ENCODE assay signal across 1 cellular context in the genomic region with DNA sequence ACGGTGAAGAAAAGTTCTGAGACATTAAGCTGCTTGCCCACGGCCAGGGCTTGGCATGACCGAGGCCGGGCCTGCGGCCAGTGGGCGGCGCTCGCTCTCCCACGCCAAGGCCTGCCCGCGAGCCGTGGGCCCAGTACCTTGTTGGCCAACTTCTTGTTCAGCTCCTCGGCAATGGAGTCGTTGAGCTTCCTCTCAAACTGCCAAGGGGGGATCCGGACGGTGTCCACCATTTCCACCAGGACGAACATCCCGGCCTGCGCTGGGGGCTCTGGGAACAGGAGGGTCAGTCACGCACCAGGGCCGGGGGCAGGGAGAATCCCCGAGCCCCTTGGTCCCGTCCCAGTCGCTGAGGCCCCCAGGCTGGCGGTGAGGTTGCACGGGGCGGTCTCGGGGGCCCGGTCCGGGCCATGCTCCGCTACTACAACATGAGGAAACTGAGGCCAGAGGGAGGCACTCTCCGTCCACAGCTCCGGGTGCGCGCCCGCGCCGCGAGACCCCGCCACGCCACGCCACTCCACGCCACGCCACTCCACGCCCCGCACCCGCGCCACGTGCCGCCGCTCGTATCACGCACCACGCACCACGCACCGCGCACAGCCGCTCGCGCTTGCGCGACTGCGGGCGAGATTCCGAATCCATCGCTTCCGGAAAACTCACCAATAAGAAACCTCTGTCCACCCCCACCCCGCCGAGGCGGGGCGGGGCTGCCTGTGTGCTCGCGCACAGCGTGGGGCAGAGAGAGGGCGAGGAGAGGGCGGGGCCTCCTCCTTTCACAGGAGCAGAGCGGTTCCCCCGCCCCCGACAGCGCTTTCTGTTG.
TF ChIP-seq lines count a peak whose summit lies in the region.

A gene with protein sequence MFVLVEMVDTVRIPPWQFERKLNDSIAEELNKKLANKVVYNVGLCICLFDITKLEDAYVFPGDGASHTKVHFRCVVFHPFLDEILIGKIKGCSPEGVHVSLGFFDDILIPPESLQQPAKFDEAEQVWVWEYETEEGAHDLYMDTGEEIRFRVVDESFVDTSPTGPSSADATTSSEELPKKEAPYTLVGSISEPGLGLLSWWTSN (minus strand): TSS at position 617 of the 817 bp plus-strand sequence. CDS start 369 bp downstream, at position 248.

TF ChIP-seq in GM12878, 131 proteins besides CTCF, POLR2A, EP300 and RAD21 (continued from another document):
- TF ChIP-seq ZBTB4 (CRISPR knock-in tag; IDR thresholded peaks at IDR 0.05) (no peak), MEF2A (IDR thresholded peaks at IDR 0.05; ENCODE audit: insufficient read depth, low read depth, low read length) (no peak), ZBTB11 (CRISPR knock-in tag; IDR thresholded peaks at IDR 0.05) (no peak), YY1 (IDR thresholded peaks at IDR 0.05; ENCODE audit: low read depth, low read length) (peak; percentile 71; the same call in 1 of the 2 replicates), GABPA (IDR thresholded peaks at IDR 0.05; ENCODE audit: low read depth) (no peak), EZH2 (IDR thresholded peaks at IDR 0.05; ENCODE audit: borderline replicate concordance, control insufficient read depth, low read depth, low read length) (no peak), SIN3A (IDR thresholded peaks at IDR 0.05; ENCODE audit: low read depth, low read length) (peak; percentile 65; the same call in 1 of the 2 replicates), CREB1 (IDR thresholded peaks at IDR 0.05; ENCODE audit: low read depth) (peak; percentile 61; the same call in 1 of the 2 replicates), ZNF384 (IDR thresholded peaks at IDR 0.05; ENCODE audit: borderline replicate concordance, low read depth, low read length) (no peak), ZBTB33 (IDR thresholded peaks at IDR 0.05) (no peak), STAT1 (conservative IDR thresholded peaks at IDR 0.05) (no peak), PML (IDR thresholded peaks at IDR 0.05; ENCODE audit: low read length) (no peak), RFX5 (IDR thresholded peaks at IDR 0.05; ENCODE audit: low read depth, low read length) (no peak), RELA (IDR thresholded peaks at IDR 0.05; ENCODE audit: borderline replicate concordance, partially characterized antibody) (no peak), IKZF2 (IDR thresholded peaks at IDR 0.05) (0 out of 4 replicates have a peak, but pooled peaks of 1 of the 2 experiments have one; percentile 12), BRCA1 (IDR thresholded peaks at IDR 0.05; ENCODE audit: low read depth, low read length) (no peak)
- TF ChIP-seq, protein P1, sequence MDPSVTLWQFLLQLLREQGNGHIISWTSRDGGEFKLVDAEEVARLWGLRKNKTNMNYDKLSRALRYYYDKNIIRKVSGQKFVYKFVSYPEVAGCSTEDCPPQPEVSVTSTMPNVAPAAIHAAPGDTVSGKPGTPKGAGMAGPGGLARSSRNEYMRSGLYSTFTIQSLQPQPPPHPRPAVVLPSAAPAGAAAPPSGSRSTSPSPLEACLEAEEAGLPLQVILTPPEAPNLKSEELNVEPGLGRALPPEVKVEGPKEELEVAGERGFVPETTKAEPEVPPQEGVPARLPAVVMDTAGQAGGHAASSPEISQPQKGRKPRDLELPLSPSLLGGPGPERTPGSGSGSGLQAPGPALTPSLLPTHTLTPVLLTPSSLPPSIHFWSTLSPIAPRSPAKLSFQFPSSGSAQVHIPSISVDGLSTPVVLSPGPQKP (IDR thresholded peaks at IDR 0.05; ENCODE audit: low read depth, low read length) = peak; percentile 68
- TF ChIP-seq, protein P2, sequence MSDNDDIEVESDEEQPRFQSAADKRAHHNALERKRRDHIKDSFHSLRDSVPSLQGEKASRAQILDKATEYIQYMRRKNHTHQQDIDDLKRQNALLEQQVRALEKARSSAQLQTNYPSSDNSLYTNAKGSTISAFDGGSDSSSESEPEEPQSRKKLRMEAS (IDR thresholded peaks at IDR 0.05; ENCODE audit: low read depth, low read length) = peak; percentile 77; the same call in 1 of the 2 replicates
- TF ChIP-seq, protein P3, sequence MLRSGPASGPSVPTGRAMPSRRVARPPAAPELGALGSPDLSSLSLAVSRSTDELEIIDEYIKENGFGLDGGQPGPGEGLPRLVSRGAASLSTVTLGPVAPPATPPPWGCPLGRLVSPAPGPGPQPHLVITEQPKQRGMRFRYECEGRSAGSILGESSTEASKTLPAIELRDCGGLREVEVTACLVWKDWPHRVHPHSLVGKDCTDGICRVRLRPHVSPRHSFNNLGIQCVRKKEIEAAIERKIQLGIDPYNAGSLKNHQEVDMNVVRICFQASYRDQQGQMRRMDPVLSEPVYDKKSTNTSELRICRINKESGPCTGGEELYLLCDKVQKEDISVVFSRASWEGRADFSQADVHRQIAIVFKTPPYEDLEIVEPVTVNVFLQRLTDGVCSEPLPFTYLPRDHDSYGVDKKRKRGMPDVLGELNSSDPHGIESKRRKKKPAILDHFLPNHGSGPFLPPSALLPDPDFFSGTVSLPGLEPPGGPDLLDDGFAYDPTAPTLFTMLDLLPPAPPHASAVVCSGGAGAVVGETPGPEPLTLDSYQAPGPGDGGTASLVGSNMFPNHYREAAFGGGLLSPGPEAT (IDR thresholded peaks at IDR 0.05; ENCODE audit: low read depth) = peak; percentile 20; the same call in 1 of the 2 replicates
